7 cellular contexts compared by ENCODE assay signal in genomic region chr1:213375002-213375401, GRCh38.
"Had no signal": no experiment of that assay in that cellular context is flagged by ENCODE, and none has a peak within 500 bp of the region (broad histone marks: within the 10 kb centered on the region; RNA-seq: fewer than 3 reads in every experiment).

No MANE protein-coding gene starts in this region.

- H3K27me3 Mint-ChIP-seq: IgD-negative memory B cell had no signal

- H3K9me3 ChIP-seq: SK-N-SH had no signal

- H3K4me1 Mint-ChIP-seq: T-cell had no signal

- H3K27ac Mint-ChIP-seq: IgD-negative memory B cell; T-cell; T-helper 1 cell treated with Interleukin-12 subunit alpha and Interleukin-12 subunit beta and Interleukin-4 antibody, amounts not matched to agents 30 μg/mL and 1 μg/mL, for 36 hours had no signal

- H3K27ac ChIP-seq: RWPE1 had no signal

- ATAC-seq: T-cell had no signal

- H3K9ac ChIP-seq: SK-N-SH had no signal

- H3K9me3 Mint-ChIP-seq: IgD-negative memory B cell; T-cell; T-helper 1 cell treated with Interleukin-12 subunit alpha and Interleukin-12 subunit beta and Interleukin-4 antibody, amounts not matched to agents 30 μg/mL and 1 μg/mL, for 36 hours had no signal

- H3K4me3 Mint-ChIP-seq: IgD-negative memory B cell; T-cell; T-helper 1 cell treated with Interleukin-12 subunit alpha and Interleukin-12 subunit beta and Interleukin-4 antibody, amounts not matched to agents 30 μg/mL and 1 μg/mL, for 36 hours had no signal

- H3K4me2 ChIP-seq: SK-N-SH had no signal

- H3K36me3 Mint-ChIP-seq: T-cell had no signal

- DNase-seq: NCI-H1417 treated with DMSO at 0.1 percent for 48 hours, NCI-H524 treated with DMSO at 0.1 percent for 48 hours had no signal
